Comparison of ENCODE assay signal across 9 cellular contexts in the genomic region with DNA sequence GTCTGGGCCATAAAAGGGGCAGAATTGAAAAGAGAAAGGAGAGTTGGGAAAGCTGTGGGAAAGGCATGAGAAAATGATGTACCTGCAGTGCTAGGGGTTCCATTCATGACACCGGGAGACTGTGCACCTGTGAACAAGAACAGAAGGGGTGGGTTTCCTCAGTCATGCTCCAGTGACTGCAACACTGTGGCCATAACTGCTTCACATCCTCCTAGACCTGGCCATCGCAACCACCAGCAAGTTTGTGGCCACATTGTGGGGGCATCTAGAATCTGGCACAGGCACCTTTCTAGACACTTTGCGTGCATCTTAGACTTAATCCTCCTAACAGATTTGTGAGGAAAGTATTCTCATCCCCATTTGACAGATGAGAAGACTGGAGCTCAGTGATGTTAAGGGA. TPM values are rescaled to one million over a fixed set of nuclear protein-coding genes. Genes with fewer than 3 reads are reported as not detected.
"Had no signal": no experiment of that assay in that cellular context is flagged by ENCODE, and none has a peak within 500 bp of the region (broad histone marks: within the 10 kb centered on the region; RNA-seq: fewer than 3 reads in every experiment).

No MANE protein-coding gene starts in this region.

- FAIRE-seq: G401.6, GM12878, GM12891, GM12892, GM18507, GM19239 had no signal

- DNase-seq: GDM1, GF-D8 had no signal

- H3K4me3 ChIP-seq: GM12878 had no signal

- ATAC-seq: GM12878 had no signal

RNA-seq across cellular contexts. Expression of gene GP2, which starts 12.7 kb away (rescaled TPM):
- total RNA-seq: G401 had no signal
- polyA plus RNA-seq: GM12878 had no signal

RNA-seq across cellular contexts. Expression of gene UMOD, which starts 37.9 kb away (rescaled TPM):
- total RNA-seq: G401, GM12878 had no signal
- polyA plus RNA-seq: GM12878 had no signal
